28 cellular contexts compared by ENCODE assay signal in genomic region chr18:46953195-46953594, GRCh38. TPM values are rescaled to one million over a fixed set of nuclear protein-coding genes. Genes with fewer than 3 reads are reported as not detected.
"Had no signal": no experiment of that assay in that cellular context is flagged by ENCODE, and none has a peak within 500 bp of the region (broad histone marks: within the 10 kb centered on the region; RNA-seq: fewer than 3 reads in every experiment).

No MANE protein-coding gene starts in this region.

- H3K27ac Mint-ChIP-seq: activated CD4-positive, alpha-beta T cell treated with anti-CD3 and anti-CD28 coated beads for 36 hours; activated CD8-positive, alpha-beta memory T cell treated with anti-CD3 and anti-CD28 coated beads, Interleukin-2, amount 10 ng/mL, durations not matched to agents 7 days and 5 days; activated CD8-positive, alpha-beta T cell treated with anti-CD3 and anti-CD28 coated beads, Interleukin-2, amount 10 ng/mL, durations not matched to agents 7 days and 5 days; activated naive CD8-positive, alpha-beta T cell; activated T-cell treated with anti-CD3 and anti-CD28 coated beads, Interleukin-2, amount 50 U/mL, for 72 hours; mesothelial cell of epicardium; neural progenitor cell had no signal

- H3K36me3 Mint-ChIP-seq: activated CD8-positive, alpha-beta memory T cell treated with anti-CD3 and anti-CD28 coated beads, Interleukin-2, amount 10 ng/mL, durations not matched to agents 7 days and 5 days; mesothelial cell of epicardium had no signal

- H3K4me2 ChIP-seq: neural progenitor cell had no signal

- H3K27ac ChIP-seq: body of pancreas, colonic mucosa, dorsolateral prefrontal cortex, neural progenitor cell, parathyroid adenoma, testis, transverse colon had no signal

- H3K9ac ChIP-seq: neural progenitor cell, parathyroid adenoma had no signal

- H3K4me3 ChIP-seq: body of pancreas, colonic mucosa, dorsolateral prefrontal cortex, neural progenitor cell, testis, transverse colon had no signal

- H3K9me3 Mint-ChIP-seq: activated T-cell treated with anti-CD3 and anti-CD28 coated beads, Interleukin-2, amount 50 U/mL, for 72 hours; mesothelial cell of epicardium; naive thymus-derived CD4-positive, alpha-beta T cell; neural progenitor cell had no signal

- H3K79me2 ChIP-seq: parathyroid adenoma had no signal

- DNase-seq: activated CD4-positive, alpha-beta T cell treated with anti-CD3 and anti-CD28 coated beads for 36 hours; activated CD4-positive, CD25-positive, alpha-beta regulatory T cell; activated CD8-positive, alpha-beta memory T cell treated with anti-CD3 and anti-CD28 coated beads, Interleukin-2, amount 10 ng/mL, durations not matched to agents 7 days and 5 days; activated CD8-positive, alpha-beta T cell treated with anti-CD3 and anti-CD28 coated beads, Interleukin-2, amount 10 ng/mL, durations not matched to agents 7 days and 5 days; activated naive CD4-positive, alpha-beta T cell treated with Interleukin-2 at 50 U/mL for 16 hours; activated T-cell treated with anti-CD3 and anti-CD28 coated beads, Interleukin-2, amount 50 U/mL, for 72 hours; aorta; body of pancreas; colonic mucosa; dorsolateral prefrontal cortex; effector memory CD4-positive, alpha-beta T cell; erythroblast; head of caudate nucleus; hippocampal formation; left cardiac atrium; naive thymus-derived CD4-positive, alpha-beta T cell; occipital lobe; right cardiac atrium; stimulated activated CD4-positive, alpha-beta T cell treated with anti-CD3 and anti-CD28 coated beads, Interleukin-12 subunit alpha, Interleukin-12 subunit beta, amount 100 ng/mL, for 4 hours; stimulated activated CD4-positive, alpha-beta T cell treated with anti-CD3 and anti-CD28 coated beads, Interleukin-4, amount 100 ng/mL, for 1 hour; stimulated activated naive CD8-positive, alpha-beta T cell treated with anti-CD3 and anti-CD28 coated beads, Interleukin-15, Interleukin-2, amounts not matched to agents 100 U/mL and 50 U/mL, for 24 hours; T-helper 2 cell; testis; transverse colon had no signal

- H3K4me1 Mint-ChIP-seq: activated CD4-positive, alpha-beta T cell treated with anti-CD3 and anti-CD28 coated beads for 36 hours; activated CD8-positive, alpha-beta memory T cell treated with anti-CD3 and anti-CD28 coated beads, Interleukin-2, amount 10 ng/mL, durations not matched to agents 7 days and 5 days; mesothelial cell of epicardium; neural progenitor cell had no signal

- ATAC-seq: activated CD4-positive, alpha-beta T cell treated with anti-CD3 and anti-CD28 coated beads for 36 hours; activated CD8-positive, alpha-beta memory T cell treated with anti-CD3 and anti-CD28 coated beads, Interleukin-2, amount 10 ng/mL, durations not matched to agents 7 days and 5 days; activated CD8-positive, alpha-beta T cell treated with anti-CD3 and anti-CD28 coated beads, Interleukin-2, amount 10 ng/mL, durations not matched to agents 7 days and 5 days; activated T-cell treated with anti-CD3 and anti-CD28 coated beads, Interleukin-2, amount 50 U/mL, for 72 hours; body of pancreas; left cardiac atrium; naive thymus-derived CD4-positive, alpha-beta T cell; right cardiac atrium; stimulated activated naive CD8-positive, alpha-beta T cell treated with anti-CD3 and anti-CD28 coated beads, Interleukin-15, Interleukin-2, amounts not matched to agents 100 U/mL and 50 U/mL, for 24 hours had no signal

- H3K27me3 ChIP-seq: body of pancreas, colonic mucosa, dorsolateral prefrontal cortex, neural progenitor cell, testis, transverse colon had no signal

- H3K36me3 ChIP-seq: colonic mucosa, neural progenitor cell, transverse colon had no signal

- H3K9me3 ChIP-seq: body of pancreas, colonic mucosa, testis, transverse colon had no signal

- H3K4me1 ChIP-seq: body of pancreas, colonic mucosa, neural progenitor cell, parathyroid adenoma, testis, transverse colon had no signal

- H2AFZ ChIP-seq: neural progenitor cell, parathyroid adenoma had no signal

- H3K4me3 Mint-ChIP-seq: activated CD4-positive, alpha-beta T cell treated with anti-CD3 and anti-CD28 coated beads for 36 hours; activated CD8-positive, alpha-beta memory T cell treated with anti-CD3 and anti-CD28 coated beads, Interleukin-2, amount 10 ng/mL, durations not matched to agents 7 days and 5 days; activated CD8-positive, alpha-beta T cell treated with anti-CD3 and anti-CD28 coated beads, Interleukin-2, amount 10 ng/mL, durations not matched to agents 7 days and 5 days; activated naive CD8-positive, alpha-beta T cell; activated T-cell treated with anti-CD3 and anti-CD28 coated beads, Interleukin-2, amount 50 U/mL, for 72 hours; mesothelial cell of epicardium; naive thymus-derived CD4-positive, alpha-beta T cell; neural progenitor cell had no signal

RNA-seq across cellular contexts. Expression of gene KATNAL2, which starts 35.8 kb away (rescaled TPM):
- polyA plus RNA-seq: naive thymus-derived CD4-positive, alpha-beta T cell had no signal
